Comparison of ENCODE assay signal across 15 cellular contexts in the genomic region with DNA sequence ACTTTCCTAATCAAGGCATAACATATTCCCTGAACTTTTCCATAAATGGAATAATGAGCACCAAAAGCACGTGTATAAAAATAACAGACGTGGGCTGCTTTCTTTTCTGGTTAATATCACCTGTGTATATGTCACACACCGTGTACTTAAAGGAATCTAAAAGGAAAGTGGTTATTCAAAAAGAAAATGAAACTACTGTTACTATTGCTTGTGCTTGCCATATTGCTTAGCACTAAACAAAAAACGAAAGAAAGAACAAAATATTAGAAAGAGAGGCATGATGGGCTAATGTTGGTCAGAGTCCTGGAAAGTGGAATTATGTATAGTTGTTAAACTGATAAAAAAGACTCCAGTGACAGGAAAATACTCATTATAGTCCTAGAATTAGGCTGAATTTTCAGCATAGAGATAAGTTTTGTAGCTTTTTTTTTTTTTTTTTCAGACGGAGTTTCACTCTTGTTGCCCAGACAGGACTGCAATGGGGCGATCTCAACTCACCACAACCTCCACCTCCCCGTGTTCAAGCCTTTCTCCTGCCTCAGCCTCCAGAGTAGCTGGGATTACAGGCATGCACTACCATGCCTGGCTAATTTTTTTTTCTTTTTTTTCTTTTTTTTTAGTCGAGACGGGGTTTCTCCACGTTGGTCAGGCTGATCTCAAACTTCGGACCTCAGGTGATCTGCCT.
A peak's percentile ranks its signal among the peaks of the same experiment; 100 is the strongest.
DNase-seq lines count a peak whose midpoint lies in the region; ATAC-seq, FAIRE-seq and TF ChIP-seq lines count a peak whose summit lies in the region.
"Had no signal": no experiment of that assay in that cellular context is flagged by ENCODE, and none has a peak within 500 bp of the region (broad histone marks: within the 10 kb centered on the region; RNA-seq: fewer than 3 reads in every experiment).

No MANE protein-coding gene starts in this region.

- TF ChIP-seq CTCF in GM12878 (IDR thresholded peaks at IDR 0.05 in 2 of 3, conservative IDR thresholded peaks at IDR 0.05 in 1 of 3; ENCODE audit: control insufficient read depth in 2 of 3, extremely low read depth in 1 of 3, insufficient read depth in 1 of 3, low read depth in 3 of 3, low read length in 3 of 3) = no peak

- no peak for TF ChIP-seq RAD21 in GM12878 (IDR thresholded peaks at IDR 0.05; ENCODE audit: insufficient read depth, low read depth, low read length)

- peak overlapping the region; percentile 38; the same call in 1 of the 2 replicates for H2AFZ ChIP-seq in GM12878 (ENCODE audit: control insufficient read depth, low read depth, low read length)

- no peaks in the 10 kb centered on the region for H3K36me3 ChIP-seq in GM12878 (ENCODE audit: control insufficient read depth in 2 of 2, insufficient read depth in 2 of 2, low read length in 1 of 2)
- H3K36me3 ChIP-seq: Peyer's patch had no signal

- peak; percentile 86 for ATAC-seq in GM18511 (IDR thresholded peaks at IDR 0.05; ENCODE audit: unreplicated experiment)
- peak; percentile 79 for ATAC-seq in GM21576 (IDR thresholded peaks at IDR 0.05; ENCODE audit: unreplicated experiment)
- ATAC-seq in HG03280 (IDR thresholded peaks at IDR 0.05; ENCODE audit: unreplicated experiment) = peak; percentile 74
- peak; percentile 98 for ATAC-seq in GM12878
- ATAC-seq: K562 had no signal

- FAIRE-seq in GM12878 (lab: Jason Lieb, UNC) (no peak), frontal cortex (lab: Jason Lieb, UNC) (no peak)
- FAIRE-seq: K562 had no signal

- H3K9me3 ChIP-seq in GM12878 (replicated peaks; ENCODE audit: control insufficient read depth, insufficient read depth, low read length) = no peaks in the 10 kb centered on the region
- H3K9me3 ChIP-seq: Peyer's patch had no signal

- H3K27ac ChIP-seq in GM12878 (ENCODE audit: control insufficient read depth, insufficient read depth) = no peak overlapping the region
- H3K27ac ChIP-seq: Peyer's patch had no signal

- DNase-seq in GM12878 (ENCODE audit: low read depth, low spot score) = no peak
- DNase-seq in SW 1271 (lab: John Stamatoyannopoulos, UW) = no peak
- DNase-seq in frontal cortex (ENCODE audit: low spot score in 2 of 2) = no peak
- DNase-seq in GM19238 (ENCODE audit: insufficient read length, low spot score) = no peak
- no peak for DNase-seq in NCI-H1930 (lab: John Stamatoyannopoulos, UW)
- DNase-seq: activated CD4-positive, alpha-beta T cell treated with anti-CD3 and anti-CD28 coated beads, Interleukin-2, amount 50 U/mL, for 1 hour; C1 segment of cervical spinal cord; effector memory CD4-positive, alpha-beta T cell; GDM1; glutamatergic neuron; Peyer's patch had no signal

- TF ChIP-seq POLR2A in GM12878 (IDR thresholded peaks at IDR 0.05; ENCODE audit: low read depth, low read length) = no peak

- no peaks in the 10 kb centered on the region for H3K4me1 ChIP-seq in GM12878 (ENCODE audit: control insufficient read depth, insufficient read depth, low read length)
- H3K4me1 ChIP-seq: Peyer's patch had no signal

- 38% methylated on average over 11 of the region's 11 CpGs for WGBS in GM12878 (ENCODE audit: insufficient coverage, insufficient replicate concordance, low lambda C conversion rate, missing lambda C conversion rate)

- CTCF ChIA-PET in GM12878 (lab: Yijun Ruan, JAX) = interaction anchor here (0.7 kb wide), 1 partner anchor 521 kb away, joined by 4 read pairs; no protein-coding TSS in a partner anchor

- peak overlapping the region; percentile 32; the same call in 1 of the 2 replicates for H3K4me3 ChIP-seq in GM12878
- H3K4me3 ChIP-seq: K562, Peyer's patch had no signal

- TF ChIP-seq EP300 in GM12878 (IDR thresholded peaks at IDR 0.05; ENCODE audit: borderline replicate concordance in 1 of 2, control insufficient read depth in 1 of 2, low read depth in 2 of 2, low read length in 2 of 2) = 0 out of 4 replicates have a peak, but pooled peaks of 1 of the 2 experiments have one; percentile 9

- H4K20me1 ChIP-seq in GM12878 (ENCODE audit: control insufficient read depth, insufficient read depth) = no peaks in the 10 kb centered on the region

- H3K79me2 ChIP-seq in GM12878 (ENCODE audit: control insufficient read depth, insufficient read depth, low read length) = no peaks in the 10 kb centered on the region

- POLR2A ChIA-PET in GM12878 (lab: Charles Lee) = interaction anchor here (0.7 kb wide), 1 partner anchor 1871 kb away, joined by 4 read pairs; no protein-coding TSS in a partner anchor

- RAD21 ChIA-PET in GM12878 (lab: Charles Lee; ENCODE audit: unreplicated experiment) = no interaction called here

- no peaks in the 10 kb centered on the region for H3K27me3 ChIP-seq in GM12878 (replicated peaks in 1 of 2; ENCODE audit: control insufficient read depth in 2 of 2, insufficient read depth in 2 of 2, low read length in 1 of 2)
- H3K27me3 ChIP-seq: Peyer's patch had no signal

- BruUV-seq in GM12878 (replicated peaks; lab: Mats Ljungman, UMichigan) = no TSS peak

- no peak overlapping the region for H3K9ac ChIP-seq in GM12878 (ENCODE audit: control insufficient read depth, insufficient read depth, low read length)

- no peak overlapping the region for H3K4me2 ChIP-seq in GM12878 (ENCODE audit: control insufficient read depth, insufficient read depth)

- in situ Hi-C loops in GM12878 (cut with MboI) = no loop called here

- SMC1A ChIA-PET in GM12878 (lab: Charles Lee; ENCODE audit: uncharacterized antibody, unreplicated experiment) = no interaction called here

- intact Hi-C loops in GM12878 (cut with micrococcal nuclease; ENCODE audit: unreplicated experiment) = no loop called here

TF ChIP-seq in GM12878, 131 proteins besides CTCF, POLR2A, EP300 and RAD21 (continues in another document):
- TF ChIP-seq, protein P1, sequence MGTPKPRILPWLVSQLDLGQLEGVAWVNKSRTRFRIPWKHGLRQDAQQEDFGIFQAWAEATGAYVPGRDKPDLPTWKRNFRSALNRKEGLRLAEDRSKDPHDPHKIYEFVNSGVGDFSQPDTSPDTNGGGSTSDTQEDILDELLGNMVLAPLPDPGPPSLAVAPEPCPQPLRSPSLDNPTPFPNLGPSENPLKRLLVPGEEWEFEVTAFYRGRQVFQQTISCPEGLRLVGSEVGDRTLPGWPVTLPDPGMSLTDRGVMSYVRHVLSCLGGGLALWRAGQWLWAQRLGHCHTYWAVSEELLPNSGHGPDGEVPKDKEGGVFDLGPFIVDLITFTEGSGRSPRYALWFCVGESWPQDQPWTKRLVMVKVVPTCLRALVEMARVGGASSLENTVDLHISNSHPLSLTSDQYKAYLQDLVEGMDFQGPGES (IDR thresholded peaks at IDR 0.05) = no peak
- TF ChIP-seq E4F1 (IDR thresholded peaks at IDR 0.05; ENCODE audit: borderline replicate concordance, partially characterized antibody) = no peak
- TF ChIP-seq ATF3 (IDR thresholded peaks at IDR 0.05; ENCODE audit: borderline replicate concordance, extremely low read depth, low read depth, low read length) = no peak
- peak; percentile 72 for TF ChIP-seq JUNB (IDR thresholded peaks at IDR 0.05)
- TF ChIP-seq MXI1 (IDR thresholded peaks at IDR 0.05; ENCODE audit: low read depth, low read length) = no peak
- TF ChIP-seq TCF12 (IDR thresholded peaks at IDR 0.05; ENCODE audit: low read depth, low read length) = no peak
- TF ChIP-seq MEF2B (IDR thresholded peaks at IDR 0.05; ENCODE audit: partially characterized antibody, poor library complexity, severe bottlenecking) = peak; percentile 9
- peak; percentile 79 for TF ChIP-seq MLLT1 (IDR thresholded peaks at IDR 0.05)
- TF ChIP-seq SUPT20H (IDR thresholded peaks at IDR 0.05; ENCODE audit: borderline replicate concordance, control insufficient read depth, low read depth, low read length) = no peak
- no peak for TF ChIP-seq NRF1 (conservative IDR thresholded peaks at IDR 0.05; ENCODE audit: low read depth, low read length)
- TF ChIP-seq ATF7 (IDR thresholded peaks at IDR 0.05; ENCODE audit: low read depth) = 0 out of 2 replicates have a peak, but pooled peaks have one; percentile 59
- 0 out of 2 replicates have a peak, but pooled peaks have one; percentile 21 for TF ChIP-seq MEF2A (IDR thresholded peaks at IDR 0.05; ENCODE audit: insufficient read depth, low read depth, low read length)
- 0 out of 4 replicates have a peak, but pooled peaks have one; percentile 14 to 31 for TF ChIP-seq IKZF2 (IDR thresholded peaks at IDR 0.05)
- no peak for TF ChIP-seq GABPA (IDR thresholded peaks at IDR 0.05; ENCODE audit: low read depth)
- peak; percentile 43 to 45; a peak in 1 of 4 replicates for TF ChIP-seq BHLHE40 (IDR thresholded peaks at IDR 0.05; ENCODE audit: borderline replicate concordance in 1 of 2, low read depth in 2 of 2, low read length in 1 of 2)
